Comparison of ENCODE assay signal across 9 cellular contexts in the genomic region with DNA sequence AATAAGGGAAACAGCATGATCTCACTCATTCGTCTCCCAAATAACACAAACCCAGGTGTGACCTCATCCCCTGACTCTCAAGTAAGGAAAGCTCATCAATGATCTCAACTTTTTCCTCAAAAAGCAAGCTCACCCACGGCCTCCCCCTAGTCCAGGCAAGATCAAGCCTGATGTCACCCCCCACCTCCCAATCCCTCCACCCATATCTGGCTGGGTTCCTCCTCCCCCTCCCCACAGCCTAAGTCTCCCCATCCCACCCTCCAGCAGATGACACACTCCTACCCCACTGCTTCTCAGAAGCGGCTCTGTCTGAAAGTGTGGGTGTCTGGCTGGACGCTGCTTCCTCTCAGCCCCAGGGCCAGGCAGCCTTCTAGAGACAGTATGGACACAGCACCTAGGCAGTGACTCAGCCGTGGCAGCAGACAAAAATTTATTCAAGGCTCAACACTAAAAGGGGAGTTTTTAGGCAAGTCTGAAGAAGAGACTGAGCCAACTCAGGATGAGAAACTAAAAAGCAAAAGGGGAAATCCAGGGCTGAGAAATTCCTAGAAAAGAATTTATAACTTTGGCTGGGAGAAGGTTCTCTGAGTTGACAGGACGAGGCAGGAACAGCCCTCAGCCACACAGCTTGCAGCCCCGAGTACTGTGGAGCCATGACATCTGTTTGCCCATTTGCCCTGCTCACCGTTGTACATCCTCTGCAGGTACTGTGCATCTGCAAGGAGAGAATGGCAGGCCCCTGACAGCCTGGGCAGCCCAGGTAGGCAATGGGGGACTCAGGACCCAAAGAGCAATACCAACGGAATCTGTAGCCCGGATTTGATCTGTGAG.
A peak's percentile ranks its signal among the peaks of the same experiment; 100 is the strongest.
DNase-seq lines count a peak whose midpoint lies in the region; ATAC-seq and TF ChIP-seq lines count a peak whose summit lies in the region.
"Had no signal": no experiment of that assay in that cellular context is flagged by ENCODE, and none has a peak within 500 bp of the region (broad histone marks: within the 10 kb centered on the region; RNA-seq: fewer than 3 reads in every experiment).

No MANE protein-coding gene starts in this region.

- no peak overlapping the region for H3K4me3 ChIP-seq in Peyer's patch
- H3K4me3 ChIP-seq in cardiac fibroblast (replicated peaks in 1 of 2; ENCODE audit: low read depth in 2 of 2, low read length in 2 of 2): no peak overlapping the region
- H3K4me3 ChIP-seq in testis: no peak overlapping the region

- H3K9me3 ChIP-seq in Peyer's patch (no peaks in the 10 kb centered on the region), testis (no peaks in the 10 kb centered on the region)

- DNase-seq in Peyer's patch: peak in 1 of 3 donors; percentile 50
- DNase-seq in cardiac fibroblast (ENCODE audit: low read depth in 2 of 2): peak; percentile 32 to 73
- DNase-seq in stimulated activated CD4-positive, alpha-beta T cell treated with anti-CD3 and anti-CD28 coated beads, Interleukin-1b, Interleukin-23, amount 100 ng/mL, for 4 hours (ENCODE audit: low read depth in 2 of 2): peak; percentile 30
- DNase-seq in NAMALWA (ENCODE audit: low spot score): no peak
- no peak for DNase-seq in testis
- DNase-seq in OCI-M2 (lab: John Stamatoyannopoulos, UW; ENCODE audit: unreplicated experiment): no peak
- DNase-seq: GOT3 had no signal

- WGBS in testis, 2 donors: 60 to 61% methylated on average over 10 of the region's 10 CpGs

- H3K27me3 ChIP-seq in Peyer's patch: no peaks in the 10 kb centered on the region
- H3K27me3 ChIP-seq in testis: no peaks in the 10 kb centered on the region

- TF ChIP-seq POLR2A in Peyer's patch (IDR thresholded peaks at IDR 0.05) (no peak), testis (IDR thresholded peaks at IDR 0.05) (no peak)

- TF ChIP-seq CTCF in Peyer's patch (IDR thresholded peaks at IDR 0.05) (no peak), cardiac fibroblast (IDR thresholded peaks at IDR 0.05; ENCODE audit: low read depth, low read length) (no peak), testis (IDR thresholded peaks at IDR 0.05) (no peak)

- intact Hi-C loops in testis (cut with DNase I; ENCODE audit: low total_unique reads): no loop called here

- H3K27ac ChIP-seq in Peyer's patch: peak overlapping the region; percentile 27 to 69 (median 38)
- H3K27ac ChIP-seq in testis: no peak overlapping the region

- H3K36me3 ChIP-seq in Peyer's patch (no peaks in the 10 kb centered on the region), testis (ENCODE audit: low read depth, missing control alignments) (no peaks in the 10 kb centered on the region)

- ATAC-seq in GM19395 (IDR thresholded peaks at IDR 0.05; ENCODE audit: unreplicated experiment) (peak; percentile 59), HG03159 (IDR thresholded peaks at IDR 0.05; ENCODE audit: unreplicated experiment) (no peak)

- H3K4me1 ChIP-seq in Peyer's patch (no peaks in the 10 kb centered on the region), testis (no peaks in the 10 kb centered on the region)

Comparison
In these comparisons a context has a peak if more than half of its experiments do, and no peak if none do; other contexts are left out.
1. DNase-seq: peak in cardiac fibroblast (2 of 2) and stimulated activated CD4-positive, alpha-beta T cell treated with anti-CD3 and anti-CD28 coated beads, Interleukin-1b, Interleukin-23, amount 100 ng/mL, for 4 hours (2 of 2); none in NAMALWA (single experiment), testis (single experiment) and OCI-M2 (single experiment).
2. H3K27ac ChIP-seq: peak in Peyer's patch (4 of 4); none in testis (0 of 2).